Comparison of ENCODE assay signal across 15 cellular contexts in genomic region chr6:169165031-169165430, GRCh38.
"Had no signal": no experiment of that assay in that cellular context is flagged by ENCODE, and none has a peak within 500 bp of the region (broad histone marks: within the 10 kb centered on the region; RNA-seq: fewer than 3 reads in every experiment).

No MANE protein-coding gene starts in this region.

- H3K4me1 ChIP-seq: upper lobe of right lung had no signal

- H3K9me3 ChIP-seq: upper lobe of right lung had no signal

- H3K27ac Mint-ChIP-seq: activated naive CD4-positive, alpha-beta T cell treated with anti-CD3 and anti-CD28 coated beads, Interleukin-2, amount 50 U/mL, for 24 hours; naive thymus-derived CD4-positive, alpha-beta T cell; progenitor cell of endocrine pancreas had no signal

- H3K36me3 Mint-ChIP-seq: activated naive CD4-positive, alpha-beta T cell treated with anti-CD3 and anti-CD28 coated beads, Interleukin-2, amount 50 U/mL, for 24 hours; naive thymus-derived CD4-positive, alpha-beta T cell had no signal

- H3K27ac ChIP-seq: upper lobe of right lung had no signal

- H3K9me3 Mint-ChIP-seq: activated naive CD4-positive, alpha-beta T cell treated with anti-CD3 and anti-CD28 coated beads, Interleukin-2, amount 50 U/mL, for 24 hours; naive thymus-derived CD4-positive, alpha-beta T cell had no signal

- H3K27me3 Mint-ChIP-seq: activated naive CD4-positive, alpha-beta T cell treated with anti-CD3 and anti-CD28 coated beads, Interleukin-2, amount 50 U/mL, for 24 hours had no signal

- H3K4me3 ChIP-seq: lung, upper lobe of right lung had no signal

- H3K4me1 Mint-ChIP-seq: activated naive CD4-positive, alpha-beta T cell treated with anti-CD3 and anti-CD28 coated beads, Interleukin-2, amount 50 U/mL, for 24 hours; naive thymus-derived CD4-positive, alpha-beta T cell had no signal

- H3K4me3 Mint-ChIP-seq: activated naive CD4-positive, alpha-beta T cell treated with anti-CD3 and anti-CD28 coated beads, Interleukin-2, amount 50 U/mL, for 24 hours; naive thymus-derived CD4-positive, alpha-beta T cell had no signal

- H3K27me3 ChIP-seq: upper lobe of right lung had no signal

- H3K36me3 ChIP-seq: upper lobe of right lung had no signal

- DNase-seq: activated CD4-positive, alpha-beta T cell treated with anti-CD3 and anti-CD28 coated beads, Interleukin-2, amount 50 U/mL, for 48 hours; activated CD4-positive, CD25-positive, alpha-beta regulatory T cell treated with anti-CD3 and anti-CD28 coated beads, Interleukin-2, amount 50 U/mL, for 72 hours; amniotic stem cell; cerebellar nuclear complex; left colon; midbrain; naive thymus-derived CD4-positive, alpha-beta T cell; right cardiac atrium; stimulated activated CD4-positive, alpha-beta T cell treated with anti-CD3 and anti-CD28 coated beads, Interleukin-12 subunit alpha, Interleukin-12 subunit beta, amount 100 ng/mL, for 4 hours; stimulated activated naive CD4-positive, alpha-beta T cell; SW 1271; upper lobe of right lung had no signal
